Comparison of ENCODE assay signal across 11 cellular contexts in genomic region chr9:83304686-83305085, GRCh38.
DNase-seq lines count a peak whose midpoint lies in the region; ATAC-seq and TF ChIP-seq lines count a peak whose summit lies in the region.
"Had no signal": no experiment of that assay in that cellular context is flagged by ENCODE, and none has a peak within 500 bp of the region (broad histone marks: within the 10 kb centered on the region; RNA-seq: fewer than 3 reads in every experiment).

No MANE protein-coding gene starts in this region.

- H3K4me3 ChIP-seq in BE2C (ENCODE audit: low read depth, low read length) (no peak overlapping the region), fibroblast of the aortic adventitia (ENCODE audit: low read depth, low read length) (no peak overlapping the region)

- peaks cover 32% of the 10 kb centered on the region for H3K4me1 ChIP-seq in BE2C

- H3K9me3 Mint-ChIP-seq in activated naive CD8-positive, alpha-beta T cell treated with anti-CD3 and anti-CD28 coated beads for 36 hours, result no peaks in the 10 kb centered on the region

- H3K27me3 Mint-ChIP-seq in activated naive CD8-positive, alpha-beta T cell treated with anti-CD3 and anti-CD28 coated beads for 36 hours, result no peaks in the 10 kb centered on the region

- no peaks in the 10 kb centered on the region for H3K9me3 ChIP-seq in BE2C

- peak; percentile 96 for DNase-seq in BE2C
- peak; percentile 18 for DNase-seq in NCI-H2196 treated with DMSO at 0.1 percent for 48 hours (lab: John Stamatoyannopoulos, UW; ENCODE audit: unreplicated experiment)
- peak; percentile 99 for DNase-seq in fibroblast of the aortic adventitia (ENCODE audit: low read depth)
- DNase-seq in occipital lobe (lab: John Stamatoyannopoulos, UW), result peak; percentile 72
- DNase-seq in activated T-cell treated with anti-CD3 and anti-CD28 coated beads for 4 hours, result no peak
- no peak for DNase-seq in activated naive CD8-positive, alpha-beta T cell treated with anti-CD3 and anti-CD28 coated beads for 36 hours
- DNase-seq: activated CD4-positive, alpha-beta T cell treated with anti-CD3 and anti-CD28 coated beads, Interleukin-2, amount 50 U/mL, for 48 hours; NCI-H510A had no signal

- no peak overlapping the region for H3K4me3 Mint-ChIP-seq in activated naive CD8-positive, alpha-beta T cell treated with anti-CD3 and anti-CD28 coated beads for 36 hours

- no peak overlapping the region for H3K27ac Mint-ChIP-seq in activated naive CD8-positive, alpha-beta T cell treated with anti-CD3 and anti-CD28 coated beads for 36 hours

- peaks cover 39% of the 10 kb centered on the region for H3K36me3 ChIP-seq in BE2C

- H3K36me3 Mint-ChIP-seq in activated naive CD8-positive, alpha-beta T cell treated with anti-CD3 and anti-CD28 coated beads for 36 hours, result no peaks in the 10 kb centered on the region

- no peaks in the 10 kb centered on the region for H3K4me1 Mint-ChIP-seq in activated naive CD8-positive, alpha-beta T cell treated with anti-CD3 and anti-CD28 coated beads for 36 hours

- TF ChIP-seq CTCF in BE2C (IDR thresholded peaks at IDR 0.05; ENCODE audit: low read depth, low read length) (no peak), fibroblast of the aortic adventitia (IDR thresholded peaks at IDR 0.05; ENCODE audit: insufficient read depth, low read length) (no peak)

- H3K27me3 ChIP-seq in BE2C, result no peaks in the 10 kb centered on the region

- ATAC-seq in HG03139 (IDR thresholded peaks at IDR 0.05; ENCODE audit: unreplicated experiment), result no peak
- ATAC-seq in HG03045 (IDR thresholded peaks at IDR 0.05; ENCODE audit: unreplicated experiment), result no peak
- ATAC-seq: HCT116 had no signal

Comparison
In these comparisons a context has a peak if more than half of its experiments do, and no peak if none do; other contexts are left out.
1. DNase-seq: peak in BE2C (single experiment), NCI-H2196 treated with DMSO at 0.1 percent for 48 hours (single experiment), fibroblast of the aortic adventitia (single experiment) and occipital lobe (single experiment); none in activated T-cell treated with anti-CD3 and anti-CD28 coated beads for 4 hours (single experiment) and activated naive CD8-positive, alpha-beta T cell treated with anti-CD3 and anti-CD28 coated beads for 36 hours (single experiment).